Comparison of ENCODE assay signal across 8 cellular contexts in genomic region chr9:86407022-86407421, GRCh38. TPM values are rescaled to one million over a fixed set of nuclear protein-coding genes. Genes with fewer than 3 reads are reported as not detected.
DNase-seq lines count a peak whose midpoint lies in the region; ATAC-seq, FAIRE-seq and TF ChIP-seq lines count a peak whose summit lies in the region.

No MANE protein-coding gene starts in this region.

- H3K27me3 ChIP-seq in testis: no peaks in the 10 kb centered on the region

- no peak for TF ChIP-seq POLR2A in testis (IDR thresholded peaks at IDR 0.05)

- H3K4me3 ChIP-seq in choroid plexus epithelial cell (ENCODE audit: low read depth, low read length): no peak overlapping the region
- H3K4me3 ChIP-seq in testis: no peak overlapping the region

- intact Hi-C loops in testis (cut with DNase I; ENCODE audit: low total_unique reads): no loop called here

- H3K27ac ChIP-seq in testis: no peak overlapping the region

- no peak for TF ChIP-seq CTCF in choroid plexus epithelial cell (conservative IDR thresholded peaks at IDR 0.05; ENCODE audit: low read depth, low read length)
- TF ChIP-seq CTCF in testis (IDR thresholded peaks at IDR 0.05): no peak

- no peak for FAIRE-seq in HTR-8/SVneo (lab: Jason Lieb, UNC)

- no peaks in the 10 kb centered on the region for H3K36me3 ChIP-seq in testis (ENCODE audit: low read depth, missing control alignments)

- H3K4me1 ChIP-seq in testis: peaks cover 13% of the 10 kb centered on the region

- ATAC-seq in GM21367 (IDR thresholded peaks at IDR 0.05; ENCODE audit: unreplicated experiment): no peak
- ATAC-seq in GM21447 (IDR thresholded peaks at IDR 0.05; ENCODE audit: unreplicated experiment): no peak
- ATAC-seq in HG03139 (IDR thresholded peaks at IDR 0.05; ENCODE audit: unreplicated experiment): no peak

- DNase-seq in CD1c-positive myeloid dendritic cell (ENCODE audit: extremely low spot score) (peak; percentile 3), HTR-8/SVneo (ENCODE audit: insufficient read length, low spot score) (peak; percentile 4), choroid plexus epithelial cell (ENCODE audit: low read depth) (peak; percentile 79), non-pigmented ciliary epithelial cell (ENCODE audit: low read depth) (peak; percentile 45), testis (no peak)

- 68 to 79% methylated on average over 3 of the region's 3 CpGs for WGBS in testis, 2 donors

- no peaks in the 10 kb centered on the region for H3K9me3 ChIP-seq in testis

RNA-seq across cellular contexts. Expression of gene TUT7, which starts 52.8 kb away (rescaled TPM):
- 10 to 100 TPM; 40.0 to 53.4 TPM for total RNA-seq in testis
- polyA plus RNA-seq in testis (ENCODE audit: insufficient read depth, low read depth, low replicate concordance): 18.7 TPM
